Comparison of ENCODE assay signal across 8 cellular contexts in genomic region chr9:42743030-42743813, GRCh38.
A peak's percentile ranks its signal among the peaks of the same experiment; 100 is the strongest.
DNase-seq lines count a peak whose midpoint lies in the region; ATAC-seq and TF ChIP-seq lines count a peak whose summit lies in the region.
"Not testable (repeated sequence)": the region's sequence is repeated elsewhere in the genome, so short reads cannot be mapped to it uniquely, and the experiment has no call there.

No MANE protein-coding gene starts in this region.

- H3K36me3 ChIP-seq in NT2/D1 (ENCODE audit: insufficient read depth, insufficient read length, low read length), result not testable (repeated sequence)

- DNase-seq in AG09309 (ENCODE audit: low read depth), result peak; percentile 31
- peak; percentile 82 for DNase-seq in KBM-7
- DNase-seq in NT2/D1 (ENCODE audit: low read depth, low spot score), result peak; percentile 72
- peak; percentile 18 to 41 for DNase-seq in activated CD8-positive, alpha-beta memory T cell treated with anti-CD3 and anti-CD28 coated beads for 1 hour (ENCODE audit: extremely low read depth in 1 of 2, low read depth in 1 of 2)
- peak; percentile 38 to 87 (median 76) for DNase-seq in dorsolateral prefrontal cortex
- peak; percentile 88 for DNase-seq in kidney tubule cell (ENCODE audit: low spot score)
- peak; percentile 21 to 33 for DNase-seq in stimulated activated CD4-positive, alpha-beta T cell treated with anti-CD3 and anti-CD28 coated beads, Interleukin-15, amount 100 ng/mL, for 1 hour (ENCODE audit: low read depth in 1 of 2, low spot score in 1 of 2)

- H3K27me3 ChIP-seq in NT2/D1 (ENCODE audit: insufficient read depth, insufficient read length), result peaks cover 13% of the 10 kb centered on the region
- not testable (repeated sequence) for H3K27me3 ChIP-seq in dorsolateral prefrontal cortex

- H3K4me1 ChIP-seq in NT2/D1 (ENCODE audit: insufficient read depth, insufficient read length), result not testable (repeated sequence)

- in situ Hi-C loops in KBM-7 (cut with MboI; ENCODE audit: low pct_unique_long_range_greater_than_20kb, low sequenced_read_pairs), result not testable (repeated sequence)

- not testable (repeated sequence) for H3K9ac ChIP-seq in NT2/D1 (ENCODE audit: insufficient read length, low read depth)

- not testable (repeated sequence) for H3K4me3 ChIP-seq in AG09309 (ENCODE audit: control insufficient read depth, low read depth, low read length); NT2/D1 (ENCODE audit: insufficient read length, low read depth)
- peak overlapping the region in 38 of 59 donors; percentile 7 to 53 (median 33) for H3K4me3 ChIP-seq in dorsolateral prefrontal cortex

- intact Hi-C loops in dorsolateral prefrontal cortex (cut with DNase I), result not testable (repeated sequence)

- not testable (repeated sequence) for H3K9me3 ChIP-seq in NT2/D1 (ENCODE audit: insufficient read depth, low read length)

- ATAC-seq in GM18909 (IDR thresholded peaks at IDR 0.05; ENCODE audit: poor library complexity, unreplicated experiment), result peak; percentile 65

- H3K27ac ChIP-seq in dorsolateral prefrontal cortex, result not testable (repeated sequence)

- TF ChIP-seq CTCF in AG09309 (IDR thresholded peaks at IDR 0.05; ENCODE audit: control insufficient read depth, insufficient read depth, low read depth, low read length, missing control alignments), result peak; percentile 82
- peak; percentile 66 to 90 (median 83) for TF ChIP-seq CTCF in dorsolateral prefrontal cortex (IDR thresholded peaks at IDR 0.05 in 54 of 56, conservative IDR thresholded peaks at IDR 0.05 in 2 of 56; ENCODE audit: low read depth in 1 of 56, partially characterized antibody in 56 of 56)

Comparison
In these comparisons a context has a peak if more than half of its experiments do, and no peak if none do; other contexts are left out.
1. DNase-seq: peak in every context shown above with its lines; median percentile 88 in kidney tubule cell; 82 in KBM-7; 76 in dorsolateral prefrontal cortex; 72 in NT2/D1; 31 in AG09309; 30 in activated CD8-positive, alpha-beta memory T cell treated with anti-CD3 and anti-CD28 coated beads for 1 hour; 27 in stimulated activated CD4-positive, alpha-beta T cell treated with anti-CD3 and anti-CD28 coated beads, Interleukin-15, amount 100 ng/mL, for 1 hour.